Comparison of ENCODE assay signal across 22 cellular contexts in genomic region chr19:56147307-56147706, GRCh38. TPM values are rescaled to one million over a fixed set of nuclear protein-coding genes. Genes with fewer than 3 reads are reported as not detected.
DNase-seq lines count a peak whose midpoint lies in the region; ATAC-seq, FAIRE-seq and TF ChIP-seq lines count a peak whose summit lies in the region.
"Had no signal": no experiment of that assay in that cellular context is flagged by ENCODE, and none has a peak within 500 bp of the region (broad histone marks: within the 10 kb centered on the region; RNA-seq: fewer than 3 reads in every experiment).

No MANE protein-coding gene starts in this region.

- H3K9me3 ChIP-seq in pancreas (no peaks in the 10 kb centered on the region), T-helper 17 cell (ENCODE audit: control insufficient read depth, low read length, poor library complexity, severe bottlenecking) (no peaks in the 10 kb centered on the region)
- H3K9me3 ChIP-seq: BLaER1 treated with 17β-estradiol and CSF1 and Interleukin-3, amounts not matched to agents 10 nM and 100 nM; SJCRH30 had no signal

- no peaks in the 10 kb centered on the region for H3K9me3 Mint-ChIP-seq in stimulated activated naive CD8-positive, alpha-beta T cell treated with anti-CD3 and anti-CD28 coated beads, Interleukin-15, amount 100 ng/mL, for 72 hours
- H3K9me3 Mint-ChIP-seq: CD8-positive, alpha-beta T cell had no signal

- TF ChIP-seq CTCF in pancreas (IDR thresholded peaks at IDR 0.05), result no peak

- WGBS in pancreas, 2 donors, result 45 to 46% methylated on average over 22 of the region's 22 CpGs

- intact Hi-C loops in pancreas (cut with DNase I), result no loop called here

- peaks cover 47 to 52% (median 48%) of the 10 kb centered on the region in 3 donors for H3K4me1 ChIP-seq in pancreas
- H3K4me1 ChIP-seq: SJCRH30 had no signal

- peak; percentile 33 for ATAC-seq in stimulated activated naive CD8-positive, alpha-beta T cell treated with anti-CD3 and anti-CD28 coated beads, Interleukin-15, amount 100 ng/mL, for 72 hours
- ATAC-seq in stimulated activated naive CD8-positive, alpha-beta T cell treated with anti-CD3 and anti-CD28 coated beads, Interleukin-15, Interleukin-2, amounts not matched to agents 100 U/mL and 50 U/mL, for 24 hours, result no peak
- ATAC-seq in pancreas, result peak in 3 of 4 donors; percentile 18 to 34 (median 23)
- ATAC-seq in T-helper 17 cell, result no peak
- ATAC-seq: CD8-positive, alpha-beta T cell had no signal

- H3K36me3 ChIP-seq in pancreas, result no peaks in the 10 kb centered on the region

- H3K36me3 Mint-ChIP-seq in T-helper 17 cell (ENCODE audit: low read depth), result peaks cover 4% of the 10 kb centered on the region

- peak overlapping the region; percentile 50 to 61 (median 54) for H3K27ac ChIP-seq in pancreas
- H3K27ac ChIP-seq: BLaER1 treated with 17β-estradiol and CSF1 and Interleukin-3, amounts not matched to agents 10 nM and 100 nM; SJCRH30 had no signal

- no peak overlapping the region for H3K4me3 Mint-ChIP-seq in stimulated activated naive CD8-positive, alpha-beta T cell treated with anti-CD3 and anti-CD28 coated beads, Interleukin-15, amount 100 ng/mL, for 72 hours
- H3K4me3 Mint-ChIP-seq in T-helper 17 cell, result no peak overlapping the region
- H3K4me3 Mint-ChIP-seq: CD8-positive, alpha-beta T cell had no signal

- H3K4me1 Mint-ChIP-seq in stimulated activated naive CD8-positive, alpha-beta T cell treated with anti-CD3 and anti-CD28 coated beads, Interleukin-15, amount 100 ng/mL, for 72 hours, result peaks cover 27% of the 10 kb centered on the region
- peaks cover 6% of the 10 kb centered on the region for H3K4me1 Mint-ChIP-seq in T-helper 17 cell

- DNase-seq in stimulated activated naive CD8-positive, alpha-beta T cell treated with anti-CD3 and anti-CD28 coated beads, Interleukin-15, amount 100 ng/mL, for 72 hours, result no peak
- no peak for DNase-seq in stimulated activated naive CD8-positive, alpha-beta T cell treated with anti-CD3 and anti-CD28 coated beads, Interleukin-15, Interleukin-2, amounts not matched to agents 100 U/mL and 50 U/mL, for 24 hours
- DNase-seq in pancreas (peak in 1 of 6 donors; percentile 76), NCI-H146 treated with DMSO at 0.1 percent for 48 hours (lab: John Stamatoyannopoulos, UW; ENCODE audit: unreplicated experiment) (no peak), cerebellar nuclear complex (lab: John Stamatoyannopoulos, UW) (no peak), T-helper 17 cell (no peak)
- DNase-seq: 8988T; CD8-positive, alpha-beta T cell; KBM-7; MM.1S; NCI-H1048; NCI-H1417 treated with DMSO at 0.1 percent for 48 hours; NCI-H187 treated with DMSO at 0.1 percent for 48 hours; NCI-H2107; NCI-H446 treated with DMSO at 0.1 percent for 48 hours; NCI-H526 treated with DMSO at 0.1 percent for 48 hours; OCI-M1; SJCRH30 had no signal

- H3K27me3 Mint-ChIP-seq in stimulated activated naive CD8-positive, alpha-beta T cell treated with anti-CD3 and anti-CD28 coated beads, Interleukin-15, amount 100 ng/mL, for 72 hours, result no peaks in the 10 kb centered on the region
- no peaks in the 10 kb centered on the region for H3K27me3 Mint-ChIP-seq in T-helper 17 cell

- H3K4me3 ChIP-seq in pancreas, result peak overlapping the region in 3 of 4 donors; percentile 14 to 38 (median 24)
- H3K4me3 ChIP-seq: BLaER1 treated with 17β-estradiol and CSF1 and Interleukin-3, amounts not matched to agents 10 nM and 100 nM; SJCRH30 had no signal

- H3K27ac Mint-ChIP-seq in stimulated activated naive CD8-positive, alpha-beta T cell treated with anti-CD3 and anti-CD28 coated beads, Interleukin-15, amount 100 ng/mL, for 72 hours, result no peak overlapping the region
- no peak overlapping the region for H3K27ac Mint-ChIP-seq in T-helper 17 cell

- FAIRE-seq in pancreas (lab: Jason Lieb, UNC), result no peak
- FAIRE-seq: H54, RCC 7860 had no signal

- H3K27me3 ChIP-seq in pancreas, result no peaks in the 10 kb centered on the region
- H3K27me3 ChIP-seq: BLaER1 treated with 17β-estradiol and CSF1 and Interleukin-3, amounts not matched to agents 10 nM and 100 nM; SJCRH30 had no signal

RNA-seq across cellular contexts. Expression of gene ZNF444, which starts 6.2 kb away (rescaled TPM):
- total RNA-seq in pancreas (10 to 100 TPM; 27.9 to 47.9 (median 32.5) TPM), T-helper 17 cell (10 to 100 TPM; 12.3 to 16.7 TPM)
- polyA plus RNA-seq in pancreas, result 10 to 100 TPM; 67.5 to 99.0 TPM

RNA-seq across cellular contexts. Expression of gene ZNF787, which starts 26.2 kb away (rescaled TPM):
- 10 to 100 TPM; 22.1 to 41.9 (median 25.6) TPM for total RNA-seq in pancreas
- polyA plus RNA-seq in pancreas, result 10 to 100 TPM; 13.6 to 31.1 TPM
- total RNA-seq in T-helper 17 cell, result 10 to 100 TPM; 17.2 to 22.2 TPM

RNA-seq across cellular contexts. Expression of gene GALP, which starts 28.5 kb away (rescaled TPM):
- not detected for total RNA-seq in pancreas
- not detected for polyA plus RNA-seq in pancreas
- total RNA-seq in T-helper 17 cell, result not detected
- total RNA-seq: CD8-positive, alpha-beta T cell; G401; SJCRH30 had no signal

RNA-seq across cellular contexts. Expression of gene ZSCAN5B, which starts 50.3 kb away (rescaled TPM):
- total RNA-seq in pancreas (not detected), T-helper 17 cell (not detected)
- under 1 TPM in 1 of 2 donors, not detected in 1; 0.07 TPM for polyA plus RNA-seq in pancreas
- total RNA-seq: CD8-positive, alpha-beta T cell; G401 had no signal

RNA-seq across cellular contexts. Expression of gene ZSCAN5C, which starts 54.8 kb away (rescaled TPM):
- not detected for total RNA-seq in pancreas
- polyA plus RNA-seq in pancreas, result not detected
- not detected for total RNA-seq in T-helper 17 cell
- total RNA-seq: CD8-positive, alpha-beta T cell; G401; SJCRH30 had no signal

Comparison
In these comparisons a context has a peak if more than half of its experiments do, and no peak if none do; other contexts are left out.
1. ATAC-seq: peak in stimulated activated naive CD8-positive, alpha-beta T cell treated with anti-CD3 and anti-CD28 coated beads, Interleukin-15, amount 100 ng/mL, for 72 hours (single experiment) and pancreas (3 of 4); none in stimulated activated naive CD8-positive, alpha-beta T cell treated with anti-CD3 and anti-CD28 coated beads, Interleukin-15, Interleukin-2, amounts not matched to agents 100 U/mL and 50 U/mL, for 24 hours (single experiment) and T-helper 17 cell (single experiment).